8 cellular contexts compared by ENCODE assay signal in the genomic region with DNA sequence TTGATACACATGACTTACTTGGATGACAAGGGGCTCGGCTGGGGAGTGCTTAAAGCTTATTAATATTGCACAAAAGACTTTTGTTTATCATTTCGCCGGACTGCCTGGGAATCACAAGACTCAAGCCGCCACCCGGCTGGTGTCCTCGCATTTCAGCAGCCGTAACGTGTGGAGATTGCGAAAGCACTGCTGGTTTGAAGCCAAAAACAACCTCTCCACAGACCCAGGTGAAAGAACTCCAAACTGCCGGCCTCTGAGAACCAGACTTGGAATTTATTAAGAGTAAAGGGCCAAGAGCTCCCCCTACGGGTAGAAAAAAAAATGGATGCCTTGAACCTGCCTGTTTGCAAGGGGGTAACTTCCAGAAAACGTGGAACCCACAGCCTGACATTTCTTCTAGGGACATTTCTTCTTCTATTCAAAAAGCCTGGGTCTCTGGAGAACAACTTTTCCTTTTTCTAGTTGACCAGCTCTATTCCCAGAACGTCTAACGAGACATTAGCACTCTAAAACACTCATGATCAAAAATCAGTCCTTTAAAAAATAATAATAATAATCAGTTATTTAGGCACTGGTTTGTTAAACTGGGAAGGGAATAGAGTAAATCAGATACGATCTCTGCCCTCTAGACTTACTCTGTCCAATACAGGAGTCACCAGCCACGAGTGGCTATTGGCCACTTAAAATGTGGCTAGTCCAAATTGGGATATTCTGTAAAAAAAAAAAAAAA.
DNase-seq lines count a peak whose midpoint lies in the region; ATAC-seq and TF ChIP-seq lines count a peak whose summit lies in the region.

No MANE protein-coding gene starts in this region.

- WGBS in mesenchymal stem cell, result 3% methylated on average over 12 of the region's 16 CpGs
- 3 to 7% methylated on average over 16 of the region's 16 CpGs for WGBS in testis, 2 donors

- H2BK15ac ChIP-seq in mesenchymal stem cell (ENCODE audit: low read depth, poor library complexity, severe bottlenecking), result no peak overlapping the region

- H4K8ac ChIP-seq in mesenchymal stem cell (ENCODE audit: low read length), result no peak overlapping the region

- H3K9ac ChIP-seq in HCT116 (ENCODE audit: low read length) (no peak overlapping the region), mesenchymal stem cell (ENCODE audit: low read length) (peak overlapping the region; percentile 67)

- no peak overlapping the region for H2AK5ac ChIP-seq in mesenchymal stem cell (ENCODE audit: low read length, severe bottlenecking)

- H3K4me2 ChIP-seq in HCT116 (ENCODE audit: low read length), result peak overlapping the region; percentile 66
- peak overlapping the region; percentile 4 for H3K4me2 ChIP-seq in mesenchymal stem cell (ENCODE audit: low read length, poor library complexity, severe bottlenecking)

- H3K27ac ChIP-seq in HCT116 (ENCODE audit: low read depth, low read length) (no peak overlapping the region), epithelial cell of prostate (no peak overlapping the region), mesenchymal stem cell (ENCODE audit: low read length, poor library complexity, severe bottlenecking) (peak overlapping the region; percentile 52), testis (peak overlapping the region in 1 of 2 donors; percentile 56)

- no peak overlapping the region for H3K4me3 ChIP-seq in HCT116 (replicated peaks in 1 of 2; ENCODE audit: low read depth in 1 of 2, low read length in 2 of 2)
- H3K4me3 ChIP-seq in mesenchymal stem cell (ENCODE audit: insufficient read depth in 1 of 2, low read depth in 1 of 2, low read length in 2 of 2), result peak overlapping the region in 1 of 2 experiments; percentile 56
- H3K4me3 ChIP-seq in testis, result no peak overlapping the region

- no peak overlapping the region for H3K18ac ChIP-seq in mesenchymal stem cell (ENCODE audit: low read depth in 1 of 2, low read length in 2 of 2)

- H3K79me1 ChIP-seq in mesenchymal stem cell (replicated peaks; ENCODE audit: low read length, poor library complexity, severe bottlenecking), result no peaks in the 10 kb centered on the region

- POLR2A ChIA-PET in HCT116 (lab: Charles Lee), result no interaction called here

- H3K9me3 ChIP-seq in HCT116 (ENCODE audit: control insufficient read depth in 1 of 2, insufficient read depth in 1 of 2, low read depth in 1 of 2, low read length in 2 of 2) (no peaks in the 10 kb centered on the region), mesenchymal stem cell (ENCODE audit: control insufficient read depth, low read length) (no peaks in the 10 kb centered on the region), testis (no peaks in the 10 kb centered on the region)

- CTCF ChIA-PET in HCT116 (lab: Charles Lee), result interaction anchor here (0.8 to 1.7 kb wide), 11 partner anchors 9 to 196 kb away, joined by 3 to 7 read pairs (median 4); no protein-coding TSS in a partner anchor

- no peaks in the 10 kb centered on the region for H3K79me2 ChIP-seq in HCT116 (ENCODE audit: insufficient read depth, low read length)

- H4K20me1 ChIP-seq in HCT116 (ENCODE audit: insufficient read depth), result no peaks in the 10 kb centered on the region

- H2AFZ ChIP-seq in HCT116 (ENCODE audit: low read depth, low read length, poor library complexity, severe bottlenecking), result peak overlapping the region; percentile 74
- H2AFZ ChIP-seq in mesenchymal stem cell (ENCODE audit: low read depth, low read length), result no peak overlapping the region

- H3K4me1 ChIP-seq in HCT116 (ENCODE audit: control insufficient read depth in 1 of 2, insufficient read depth in 2 of 2, low read length in 2 of 2) (peaks cover 4 to 6% of the 10 kb centered on the region in 2 experiments; a peak in 3 of 4 replicates), mesenchymal stem cell (ENCODE audit: control insufficient read depth, insufficient read depth, low read depth, low read length) (peaks cover 5% of the 10 kb centered on the region), testis (peaks cover 8% of the 10 kb centered on the region)

- no peak overlapping the region for H2BK120ac ChIP-seq in mesenchymal stem cell (ENCODE audit: low read depth, low read length)

- no TSS peak for BruUV-seq in HCT116 (replicated peaks; lab: Mats Ljungman, UMichigan)

- no peak overlapping the region for H4K91ac ChIP-seq in mesenchymal stem cell (ENCODE audit: low read length)

- no peak overlapping the region for H3K14ac ChIP-seq in mesenchymal stem cell (ENCODE audit: low read length in 2 of 2)

- no peak overlapping the region for H3K4ac ChIP-seq in mesenchymal stem cell (ENCODE audit: low read depth in 1 of 2, low read length in 2 of 2)

- RAD21 ChIA-PET in HCT116 (lab: Charles Lee; ENCODE audit: low non-redundant PET in 1 of 2, low total read pairs in 2 of 2, uncharacterized antibody in 2 of 2, unreplicated experiment in 2 of 2), result interaction anchor here in 1 of 2 experiments (0.6 kb wide), 1 partner anchor 528 kb away, joined by 3 read pairs; no protein-coding TSS in a partner anchor

- TF ChIP-seq CTCF in HCT116 (IDR thresholded peaks at IDR 0.05 in 2 of 3, conservative IDR thresholded peaks at IDR 0.05 in 1 of 3; ENCODE audit: borderline replicate concordance in 1 of 3, insufficient read depth in 1 of 3, low read depth in 2 of 3, low read length in 2 of 3) (peak; percentile 36 to 72 (median 71); a peak in 5 of 6 replicates), testis (IDR thresholded peaks at IDR 0.05) (peak; percentile 63 to 81 (median 78))

- H3K27me3 ChIP-seq in HCT116 (ENCODE audit: insufficient read depth, low read length) (peaks cover 65% of the 10 kb centered on the region), mesenchymal stem cell (ENCODE audit: control insufficient read depth in 1 of 2, insufficient read depth in 1 of 2, low read length in 2 of 2) (no peaks in the 10 kb centered on the region), testis (no peaks in the 10 kb centered on the region)

- H3K9me2 ChIP-seq in HCT116 (ENCODE audit: insufficient read depth), result no peaks in the 10 kb centered on the region

- H3K23ac ChIP-seq in mesenchymal stem cell (ENCODE audit: low read length in 2 of 2), result no peak overlapping the region

- H2BK12ac ChIP-seq in mesenchymal stem cell (ENCODE audit: low read length in 2 of 2), result no peak overlapping the region

- DNase-seq in D341Med (ENCODE audit: low spot score) (peak; percentile 70), HCT116 (ENCODE audit: low read depth, low spot score) (peak; percentile 75), NCI-H2081 (lab: John Stamatoyannopoulos, UW) (peak; percentile 82 to 88), UCSD-AML1 (lab: John Stamatoyannopoulos, UW; ENCODE audit: unreplicated experiment) (peak; percentile 14), epithelial cell of prostate (ENCODE audit: low read depth, low spot score) (peak; percentile 74), mesenchymal stem cell (peak; percentile 92), testis (peak; percentile 91)

- ATAC-seq in HCT116 (peak; percentile 95), HG03139 (IDR thresholded peaks at IDR 0.05; ENCODE audit: unreplicated experiment) (no peak)

- H3K36me3 ChIP-seq in HCT116 (ENCODE audit: control insufficient read depth in 1 of 2, insufficient read depth in 2 of 2, low read length in 2 of 2) (no peaks in the 10 kb centered on the region), mesenchymal stem cell (ENCODE audit: control insufficient read depth in 1 of 2, insufficient read depth in 2 of 2, low read depth in 1 of 2, low read length in 2 of 2) (no peaks in the 10 kb centered on the region), testis (ENCODE audit: low read depth, missing control alignments) (no peaks in the 10 kb centered on the region)

- intact Hi-C loops in HCT116 (cut with micrococcal nuclease), result loop anchor here (1.0 kb wide), 1 partner anchor 185 kb away; no protein-coding TSS in a partner anchor
- intact Hi-C loops in testis (cut with DNase I; ENCODE audit: low total_unique reads), result no loop called here

- no peak for TF ChIP-seq POLR2A in HCT116 (IDR thresholded peaks at IDR 0.05; ENCODE audit: borderline replicate concordance, extremely low read depth, insufficient read depth, insufficient read length)
- TF ChIP-seq POLR2A in testis (IDR thresholded peaks at IDR 0.05), result no peak

- TF ChIP-seq RAD21 in HCT116 (IDR thresholded peaks at IDR 0.05; ENCODE audit: low read depth), result peak; percentile 63

- no peak overlapping the region for H2BK5ac ChIP-seq in mesenchymal stem cell (ENCODE audit: low read depth, low read length, poor library complexity, severe bottlenecking)

TF ChIP-seq in HCT116, 20 proteins besides CTCF, POLR2A, EP300 and RAD21:
- TF ChIP-seq EGR1 (IDR thresholded peaks at IDR 0.05; ENCODE audit: low read depth) (no peak), CEBPB (IDR thresholded peaks at IDR 0.05; ENCODE audit: low read depth) (peak; percentile 95), REST (IDR thresholded peaks at IDR 0.05; ENCODE audit: low read depth) (no peak), TCF7L2 (IDR thresholded peaks at IDR 0.05; ENCODE audit: borderline replicate concordance, extremely low read depth, insufficient read depth, insufficient read length) (peak; percentile 23)

Comparison
In these comparisons a context has a peak if more than half of its experiments do, and no peak if none do; other contexts are left out.
1. DNase-seq: peak in every context shown above with its lines; median percentile 92 in mesenchymal stem cell; 91 in testis; 85 in NCI-H2081; 75 in HCT116; 74 in epithelial cell of prostate; 70 in D341Med; 14 in UCSD-AML1.